ENCODE assay signal across 15 cellular contexts in genomic region chr1:230857822-230858221, GRCh38. TPM values are rescaled to one million over a fixed set of nuclear protein-coding genes. Genes with fewer than 3 reads are reported as not detected.
DNase-seq lines count a peak whose midpoint lies in the region; ATAC-seq and TF ChIP-seq lines count a peak whose summit lies in the region.
"Had no signal": no experiment of that assay in that cellular context is flagged by ENCODE, and none has a peak within 500 bp of the region (broad histone marks: within the 10 kb centered on the region; RNA-seq: fewer than 3 reads in every experiment).

No MANE protein-coding gene starts in this region.

- POLR2A ChIA-PET in Panc1 (lab: Charles Lee), result no interaction called here

- in situ Hi-C loops in Panc1 (cut with HindIII; ENCODE audit: low pct_unique_long_range_greater_than_20kb, low sequenced_read_pairs), result no loop called here

- H3K4me3 ChIP-seq in Panc1 (ENCODE audit: low read depth in 2 of 2, low read length in 2 of 2) (no peak overlapping the region), ectodermal cell (ENCODE audit: insufficient read depth, low read depth, low read length) (no peak overlapping the region), mesodermal cell (ENCODE audit: extremely low read depth, insufficient read depth, low read length, poor library complexity, severe bottlenecking) (no peak overlapping the region), tibial artery (no peak overlapping the region)
- H3K4me3 ChIP-seq: K562 had no signal

- H3K27ac ChIP-seq in Panc1 (ENCODE audit: low read length) (peak overlapping the region; percentile 48; the same call in 1 of the 2 replicates), ectodermal cell (ENCODE audit: insufficient read depth, low read depth, low read length, poor library complexity, severe bottlenecking) (peak overlapping the region; percentile 4), mesodermal cell (ENCODE audit: low read depth, low read length, severe bottlenecking) (peak overlapping the region; percentile 76), tibial artery (peak overlapping the region; percentile 89 to 97)
- H3K27ac ChIP-seq: parathyroid adenoma, VCaP had no signal

- no peak for ATAC-seq in Panc1
- ATAC-seq in HG03108 (IDR thresholded peaks at IDR 0.05; ENCODE audit: unreplicated experiment), result no peak
- ATAC-seq in HG03097 (IDR thresholded peaks at IDR 0.05; ENCODE audit: low FRiP score, unreplicated experiment), result no peak
- ATAC-seq: K562 had no signal

- CTCF ChIA-PET in Panc1 (lab: Charles Lee), result no interaction called here

- no peaks in the 10 kb centered on the region for H3K36me3 ChIP-seq in Panc1 (ENCODE audit: control insufficient read depth, insufficient read depth, low read length)
- H3K36me3 ChIP-seq in ectodermal cell (ENCODE audit: control insufficient read depth, insufficient read depth, low read length), result peaks cover 30% of the 10 kb centered on the region
- H3K36me3 ChIP-seq in mesodermal cell (ENCODE audit: control insufficient read depth, insufficient read depth, low read length), result peaks cover 60% of the 10 kb centered on the region
- peaks cover 10 to 24% (median 11%) of the 10 kb centered on the region in 3 donors for H3K36me3 ChIP-seq in tibial artery

- BruUV-seq in Panc1 (replicated peaks; lab: Mats Ljungman, UMichigan), result no TSS peak

- H3K4me1 ChIP-seq in Panc1 (ENCODE audit: control insufficient read depth, insufficient read depth, low read length) (peaks cover 31% of the 10 kb centered on the region), ectodermal cell (ENCODE audit: control insufficient read depth, insufficient read depth, low read length) (peaks cover 53% of the 10 kb centered on the region), mesodermal cell (ENCODE audit: control insufficient read depth, insufficient read depth, low read length, poor library complexity, severe bottlenecking) (peaks cover 49% of the 10 kb centered on the region), tibial artery (peaks cover 3 to 100% (median 81%) of the 10 kb centered on the region in 4 donors)

- DNase-seq in Panc1 (ENCODE audit: low read depth, low spot score) (no peak), tibial artery (no peak), epidermal melanocyte (ENCODE audit: insufficient read length, low spot score) (no peak)
- DNase-seq in activated naive CD4-positive, alpha-beta T cell treated with anti-CD3 and anti-CD28 coated beads, Interleukin-2, amount 50 U/mL, for 16 hours, result no peak
- DNase-seq: CD4-positive, alpha-beta memory T cell; NCI-H1105 treated with DMSO at 0.1 percent for 48 hours; NCI-H226; OCI-M1 had no signal

- intact Hi-C loops in Panc1 (cut with micrococcal nuclease; ENCODE audit: unreplicated experiment) (no loop called here), tibial artery (cut with DNase I; ENCODE audit: low total_unique reads) (no loop called here)

- H3K9me3 ChIP-seq in Panc1 (ENCODE audit: control insufficient read depth, insufficient read depth, low read depth, low read length) (peaks cover 8% of the 10 kb centered on the region; the same call in 1 of the 2 replicates), ectodermal cell (ENCODE audit: control insufficient read depth, low read length) (no peaks in the 10 kb centered on the region), mesodermal cell (ENCODE audit: control insufficient read depth, low read length) (peaks cover 11% of the 10 kb centered on the region), tibial artery (no peaks in the 10 kb centered on the region)

- WGBS in ectodermal cell, 2 experiments, result 84 to 90% methylated on average over 1 of the region's 1 CpG
- WGBS in mesodermal cell (ENCODE audit: insufficient coverage in 2 of 2), 2 experiments, result no CpG with 5 or more reads among the region's 1 CpG

- H3K27me3 ChIP-seq in Panc1 (ENCODE audit: control insufficient read depth, insufficient read depth, low read length) (no peaks in the 10 kb centered on the region), ectodermal cell (ENCODE audit: control insufficient read depth, insufficient read depth, low read length, poor library complexity, severe bottlenecking) (no peaks in the 10 kb centered on the region), tibial artery (no peaks in the 10 kb centered on the region)

- TF ChIP-seq CTCF in Panc1 (IDR thresholded peaks at IDR 0.05) (no peak), tibial artery (IDR thresholded peaks at IDR 0.05) (no peak)

RNA-seq across cellular contexts. Expression of gene C1orf198, which starts 10.5 kb away (rescaled TPM):
- 33.6 TPM for total RNA-seq in Panc1 (2021; ENCODE audit: unreplicated experiment)
- 20.9 TPM for polyA plus RNA-seq in Panc1 (2012; ENCODE audit: insufficient read length)
- polyA plus RNA-seq in ectodermal cell (2013, experiment 1 of 4), result 78.6 TPM
- polyA plus RNA-seq in ectodermal cell (2013, experiment 2 of 4), result 78.8 TPM
- 60.4 TPM for polyA plus RNA-seq in ectodermal cell (2013, experiment 3 of 4)
- polyA plus RNA-seq in ectodermal cell (2013, experiment 4 of 4), result 64.8 TPM
- 50.5 TPM for polyA plus RNA-seq in mesodermal cell (2013, experiment 1 of 2)
- polyA plus RNA-seq in mesodermal cell (2013, experiment 2 of 2), result 50.3 TPM

Comparison
In these comparisons a context has a peak if more than half of its experiments do, and no peak if none do; other contexts are left out.
1. H3K27ac ChIP-seq: peak in every context shown above with its lines; median percentile 93 in tibial artery; 76 in mesodermal cell; 48 in Panc1; 4 in ectodermal cell.